14 cellular contexts compared by ENCODE assay signal in the genomic region with DNA sequence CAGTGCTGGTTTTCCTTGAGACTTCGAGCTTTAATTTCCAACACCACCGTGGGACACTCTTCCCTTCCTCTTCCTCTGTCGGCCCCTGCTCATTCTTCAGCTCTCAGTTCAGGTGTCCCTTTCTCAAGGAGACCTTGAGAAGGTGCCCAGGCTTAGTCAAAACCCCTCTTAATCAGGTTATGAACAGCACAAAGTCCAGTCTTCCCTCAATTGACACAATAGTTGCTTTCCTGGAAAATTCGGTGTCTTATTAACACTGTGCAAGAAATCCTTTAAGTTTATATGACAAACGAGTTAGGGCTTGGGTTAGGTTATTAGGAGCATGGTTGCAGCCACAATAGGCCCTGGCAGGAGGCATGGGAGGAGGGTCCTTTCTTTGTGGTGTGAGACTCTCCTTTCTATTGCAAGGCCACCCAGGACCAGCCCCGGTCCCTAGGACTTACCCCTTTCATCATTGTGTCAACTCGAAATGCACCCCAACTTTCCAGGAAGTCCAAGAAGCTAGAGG. TPM values are rescaled to one million over a fixed set of nuclear protein-coding genes. Genes with fewer than 3 reads are reported as not detected.
DNase-seq lines count a peak whose midpoint lies in the region; ATAC-seq and TF ChIP-seq lines count a peak whose summit lies in the region.
"Had no signal": no experiment of that assay in that cellular context is flagged by ENCODE, and none has a peak within 500 bp of the region (broad histone marks: within the 10 kb centered on the region; RNA-seq: fewer than 3 reads in every experiment).

No MANE protein-coding gene starts in this region.

- dilution Hi-C loops in mammary epithelial cell (cut with HindIII; ENCODE audit: low sequenced_read_pairs), result no loop called here

- H3K27ac ChIP-seq in mammary epithelial cell (ENCODE audit: insufficient read depth, low read depth, low read length), result no peak overlapping the region
- H3K27ac ChIP-seq in upper lobe of left lung, result peak overlapping the region; percentile 87 to 96 (median 89)

- no peaks in the 10 kb centered on the region for H3K36me3 Mint-ChIP-seq in MCF 10A (ENCODE audit: insufficient read depth, unreplicated experiment)
- peaks cover 70% of the 10 kb centered on the region for H3K36me3 Mint-ChIP-seq in dendritic cell treated with granulocyte-macrophage colony-stimulating factor and Interleukin-4, amounts not matched to agents 40 ng/mL and 50 ng/mL, for 4 days (ENCODE audit: low read depth)
- peaks cover 0 to 14% (median 0%) of the 10 kb centered on the region in 3 donors for H3K36me3 Mint-ChIP-seq in naive thymus-derived CD8-positive, alpha-beta T cell
- H3K36me3 Mint-ChIP-seq in T-helper 2 cell treated with Interferon-gamma antibody and Interleukin-4, amounts not matched to agents 5 μg/mL and 100 μg/mL, for 36 hours (ENCODE audit: low read depth), result peaks cover 8% of the 10 kb centered on the region

- no peak for ATAC-seq in naive thymus-derived CD8-positive, alpha-beta T cell
- no peak for ATAC-seq in upper lobe of left lung (ENCODE audit: low FRiP score in 2 of 2)

- H3K4me1 Mint-ChIP-seq in MCF 10A (ENCODE audit: insufficient read depth, unreplicated experiment), result peaks cover 36% of the 10 kb centered on the region
- H3K4me1 Mint-ChIP-seq in dendritic cell treated with granulocyte-macrophage colony-stimulating factor and Interleukin-4, amounts not matched to agents 40 ng/mL and 50 ng/mL, for 4 days (ENCODE audit: low read depth), result peaks cover 84% of the 10 kb centered on the region
- H3K4me1 Mint-ChIP-seq in naive thymus-derived CD8-positive, alpha-beta T cell, result peaks cover 20 to 50% (median 44%) of the 10 kb centered on the region in 4 donors
- H3K4me1 Mint-ChIP-seq in T-helper 2 cell treated with Interferon-gamma antibody and Interleukin-4, amounts not matched to agents 5 μg/mL and 100 μg/mL, for 36 hours (ENCODE audit: low read depth), result peaks cover 42% of the 10 kb centered on the region

- H3K9me3 ChIP-seq in mammary epithelial cell (replicated peaks; ENCODE audit: insufficient read depth, low read length), result no peaks in the 10 kb centered on the region
- peaks cover 0 to 4% (median 0%) of the 10 kb centered on the region in 4 donors for H3K9me3 ChIP-seq in upper lobe of left lung

- intact Hi-C loops in MCF 10A (cut with micrococcal nuclease), result loop anchor here (10.0 kb wide), 1 partner anchor 153 kb away; no protein-coding TSS in a partner anchor
- intact Hi-C loops in mammary epithelial cell (cut with micrococcal nuclease), result no loop called here
- intact Hi-C loops in dendritic cell treated with granulocyte-macrophage colony-stimulating factor and Interleukin-4, amounts not matched to agents 40 ng/mL and 50 ng/mL, for 4 days (cut with micrococcal nuclease), result no loop called here

- H3K27ac Mint-ChIP-seq in MCF 10A (ENCODE audit: low read depth, unreplicated experiment), result peak overlapping the region; percentile 65
- peak overlapping the region; percentile 98 for H3K27ac Mint-ChIP-seq in dendritic cell treated with granulocyte-macrophage colony-stimulating factor and Interleukin-4, amounts not matched to agents 40 ng/mL and 50 ng/mL, for 4 days
- H3K27ac Mint-ChIP-seq in naive thymus-derived CD8-positive, alpha-beta T cell, result peak overlapping the region in 2 of 10 donors; percentile 26 to 43
- H3K27ac Mint-ChIP-seq in T-helper 2 cell treated with Interferon-gamma antibody and Interleukin-4, amounts not matched to agents 5 μg/mL and 100 μg/mL, for 36 hours, result no peak overlapping the region

- H3K4me3 Mint-ChIP-seq in MCF 10A (ENCODE audit: unreplicated experiment), result peak overlapping the region; percentile 78
- H3K4me3 Mint-ChIP-seq in dendritic cell treated with granulocyte-macrophage colony-stimulating factor and Interleukin-4, amounts not matched to agents 40 ng/mL and 50 ng/mL, for 4 days, result peak overlapping the region; percentile 91
- peak overlapping the region in 9 of 10 donors; percentile 53 to 90 (median 81) for H3K4me3 Mint-ChIP-seq in naive thymus-derived CD8-positive, alpha-beta T cell
- H3K4me3 Mint-ChIP-seq in T-helper 2 cell treated with Interferon-gamma antibody and Interleukin-4, amounts not matched to agents 5 μg/mL and 100 μg/mL, for 36 hours, result no peak overlapping the region

- DNase-seq in MCF 10A (ENCODE audit: unreplicated experiment) (no peak), mammary epithelial cell (no peak), upper lobe of left lung (no peak), T1000 (lab: John Stamatoyannopoulos, UW) (no peak), activated gamma-delta T cell treated with Interleukin-2 at 50 U/mL for 16 hours (no peak)
- DNase-seq in naive thymus-derived CD8-positive, alpha-beta T cell, result no peak
- no peak for DNase-seq in T-helper 2 cell treated with Interferon-gamma antibody and Interleukin-4, amounts not matched to agents 5 μg/mL and 100 μg/mL, for 36 hours (ENCODE audit: low spot score)
- DNase-seq: ACHN; activated CD4-positive, alpha-beta T cell treated with anti-CD3 and anti-CD28 coated beads, Interleukin-2, amount 50 U/mL, for 4 hours; kidney; NCI-H2081 treated with DMSO at 0.1 percent for 48 hours; T-helper 9 cell had no signal

- POLR2A ChIA-PET in MCF 10A (lab: Yijun Ruan, JAX), result interaction anchor here (1.0 to 7.0 kb wide), 10 partner anchors 9 to 142 kb away, joined by 3 to 150 read pairs (median 32); a partner anchor contains a TSS
- POLR2A ChIA-PET in naive thymus-derived CD8-positive, alpha-beta T cell (lab: Charles Lee), result no interaction called here

- H3K4me1 ChIP-seq in mammary epithelial cell (ENCODE audit: insufficient read depth, low read length) (peaks cover 39% of the 10 kb centered on the region), upper lobe of left lung (peaks cover 42 to 44% (median 43%) of the 10 kb centered on the region in 4 donors)

- H3K9ac ChIP-seq in mammary epithelial cell (ENCODE audit: insufficient read depth, low read length), result no peak overlapping the region

- BruUV-seq in MCF 10A (replicated peaks; lab: Mats Ljungman, UMichigan), result no TSS peak
- no TSS peak for BruUV-seq in mammary epithelial cell (replicated peaks; lab: Mats Ljungman, UMichigan)

- H3K27me3 Mint-ChIP-seq in MCF 10A (ENCODE audit: insufficient read depth, unreplicated experiment), result no peaks in the 10 kb centered on the region
- H3K27me3 Mint-ChIP-seq in dendritic cell treated with granulocyte-macrophage colony-stimulating factor and Interleukin-4, amounts not matched to agents 40 ng/mL and 50 ng/mL, for 4 days, result no peaks in the 10 kb centered on the region
- H3K27me3 Mint-ChIP-seq in naive thymus-derived CD8-positive, alpha-beta T cell, result peaks cover 0 to 35% (median 7%) of the 10 kb centered on the region in 5 donors
- peaks cover 18% of the 10 kb centered on the region for H3K27me3 Mint-ChIP-seq in T-helper 2 cell treated with Interferon-gamma antibody and Interleukin-4, amounts not matched to agents 5 μg/mL and 100 μg/mL, for 36 hours (ENCODE audit: low read depth)

- 78% methylated on average over 7 of the region's 7 CpGs for WGBS in mammary epithelial cell (ENCODE audit: low coverage, missing lambda C conversion rate)
- 69 to 76% methylated on average over 7 of the region's 7 CpGs for WGBS in upper lobe of left lung, 2 donors

- no peaks in the 10 kb centered on the region for H4K20me1 ChIP-seq in mammary epithelial cell (ENCODE audit: insufficient read depth, low read length)

- H3K4me2 ChIP-seq in mammary epithelial cell (ENCODE audit: insufficient read depth, low read depth, low read length), result no peak overlapping the region
- H3K4me2 ChIP-seq: smooth muscle cell had no signal

- no peak overlapping the region for H2AFZ ChIP-seq in mammary epithelial cell (ENCODE audit: low read depth, low read length)

- TF ChIP-seq EP300 in upper lobe of left lung (IDR thresholded peaks at IDR 0.05), result no peak

- no peak for TF ChIP-seq CTCF in MCF 10A (IDR thresholded peaks at IDR 0.05; ENCODE audit: unreplicated experiment)
- no peak for TF ChIP-seq CTCF in mammary epithelial cell (conservative IDR thresholded peaks at IDR 0.05 in 1 of 2, IDR thresholded peaks at IDR 0.05 in 1 of 2; ENCODE audit: extremely low read depth in 1 of 2, insufficient read depth in 1 of 2, low read depth in 1 of 2, low read length in 2 of 2)
- no peak for TF ChIP-seq CTCF in upper lobe of left lung (IDR thresholded peaks at IDR 0.05)

- H3K9me3 Mint-ChIP-seq in MCF 10A (ENCODE audit: unreplicated experiment), result no peaks in the 10 kb centered on the region
- H3K9me3 Mint-ChIP-seq in dendritic cell treated with granulocyte-macrophage colony-stimulating factor and Interleukin-4, amounts not matched to agents 40 ng/mL and 50 ng/mL, for 4 days, result no peaks in the 10 kb centered on the region
- H3K9me3 Mint-ChIP-seq in naive thymus-derived CD8-positive, alpha-beta T cell, result no peaks in the 10 kb centered on the region
- H3K9me3 Mint-ChIP-seq in T-helper 2 cell treated with Interferon-gamma antibody and Interleukin-4, amounts not matched to agents 5 μg/mL and 100 μg/mL, for 36 hours, result no peaks in the 10 kb centered on the region

- no peak for TF ChIP-seq POLR2A in upper lobe of left lung (IDR thresholded peaks at IDR 0.05)

- peaks cover 33% of the 10 kb centered on the region for H3K79me2 ChIP-seq in mammary epithelial cell (ENCODE audit: insufficient read depth, low read length)

- CTCF ChIA-PET in MCF 10A (lab: Yijun Ruan, JAX), result interaction anchor here (0.7 to 25.4 kb wide), 19 partner anchors 9 to 363 kb away, joined by 3 to 615 read pairs (median 3); a partner anchor contains a TSS
- CTCF ChIA-PET in mammary epithelial cell (lab: Charles Lee; ENCODE audit: low non-redundant PET), result no interaction called here

- H3K27me3 ChIP-seq in mammary epithelial cell (ENCODE audit: insufficient read depth, low read length), result no peaks in the 10 kb centered on the region
- no peaks in the 10 kb centered on the region for H3K27me3 ChIP-seq in upper lobe of left lung

- no peak overlapping the region for H3K4me3 ChIP-seq in mammary epithelial cell (replicated peaks in 1 of 3; ENCODE audit: insufficient read depth in 1 of 3, low read depth in 2 of 3, low read length in 3 of 3)
- no peak overlapping the region for H3K4me3 ChIP-seq in upper lobe of left lung
- H3K4me3 ChIP-seq: smooth muscle cell had no signal

- in situ Hi-C loops in mammary epithelial cell (cut with MboI; ENCODE audit: low sequenced_read_pairs in 2 of 2), result no loop called here

- H3K36me3 ChIP-seq in mammary epithelial cell (ENCODE audit: insufficient read depth, low read length) (peaks cover 6% of the 10 kb centered on the region), upper lobe of left lung (peaks cover 0 to 14% (median 0%) of the 10 kb centered on the region in 4 donors)

RNA-seq across cellular contexts. Expression of a gene that starts 1.5 kb away (rescaled TPM):
- total RNA-seq in MCF 10A (2022) (63.3 and 76.1 TPM in 2 replicates), mammary epithelial cell (100 to 1,000 TPM in 1 of 2 donors, 10 to 100 TPM in 1; 46.3 to 105 TPM), upper lobe of left lung (10 to 100 TPM; 48.0 to 87.7 (median 71.4) TPM)
- 29.6 TPM for polyA plus RNA-seq in mammary epithelial cell
- 73.3 TPM for polyA minus RNA-seq in mammary epithelial cell
- 10 to 100 TPM; 70.3 to 72.6 TPM for total RNA-seq in naive thymus-derived CD8-positive, alpha-beta T cell
- polyA plus RNA-seq in naive thymus-derived CD8-positive, alpha-beta T cell, result 10 to 100 TPM; 68.1 to 82.8 (median 77.0) TPM

RNA-seq across cellular contexts. Expression of a gene that starts 23.0 kb away (rescaled TPM):
- total RNA-seq in MCF 10A (2022), result 1.3 and 1.8 TPM in 2 replicates
- 1 to 10 TPM in 1 of 2 donors, under 1 TPM in 1; 0.33 to 5.5 TPM for total RNA-seq in mammary epithelial cell
- polyA plus RNA-seq in mammary epithelial cell, result 2.4 TPM
- 18.5 TPM for polyA minus RNA-seq in mammary epithelial cell
- not detected for total RNA-seq in naive thymus-derived CD8-positive, alpha-beta T cell
- polyA plus RNA-seq in naive thymus-derived CD8-positive, alpha-beta T cell, result not detected
- total RNA-seq in upper lobe of left lung, result 10 to 100 TPM; 12.1 to 59.7 (median 23.8) TPM
- total RNA-seq: smooth muscle cell had no signal
- polyA plus RNA-seq: smooth muscle cell had no signal
